Comparison of ENCODE assay signal across 8 cellular contexts in genomic region chr19:1133471-1133929, GRCh38. TPM values are rescaled to one million over a fixed set of nuclear protein-coding genes. Genes with fewer than 3 reads are reported as not detected.
DNase-seq lines count a peak whose midpoint lies in the region; ATAC-seq and TF ChIP-seq lines count a peak whose summit lies in the region.

No MANE protein-coding gene starts in this region.

- no peak overlapping the region for H3K9ac ChIP-seq in PC-3 (ENCODE audit: low read length)

- intact Hi-C loops in PC-3 (cut with micrococcal nuclease) (no loop called here), right lobe of liver (cut with DNase I) (no loop called here), posterior cingulate gyrus (cut with DNase I) (no loop called here)
- intact Hi-C loops in activated T-helper 2 cell treated with anti-CD3 and anti-CD28 coated beads, Interferon-gamma antibody, Interleukin-2, Interleukin-4, amounts not matched to agents 10 μg/mL and 5 μg/mL and 100 μg/mL, durations not matched to agents 14 hours and 24 hours and 36 hours (cut with micrococcal nuclease), result loop anchor here (5.0 kb wide), 4 partner anchors 39 to 109 kb away; partner anchors contain the start of genes ATP5F1D and SBNO2

- ATAC-seq in GM21576 (IDR thresholded peaks at IDR 0.05; ENCODE audit: unreplicated experiment) (peak; percentile 46), PC-3 (peak; percentile 31; the same call in 1 of the 2 replicates), right lobe of liver (peak in 3 of 4 donors; percentile 1 to 38 (median 6))
- peak; percentile 80 for ATAC-seq in stimulated activated effector memory CD8-positive, alpha-beta T cell treated with anti-CD3 and anti-CD28 coated beads, Interleukin-12 subunit alpha, Interleukin-12 subunit beta, amount 100 ng/mL, for 72 hours

- H3K4me1 ChIP-seq in PC-3 (ENCODE audit: insufficient read depth, low read length), result no peaks in the 10 kb centered on the region
- H3K4me1 ChIP-seq in right lobe of liver, result no peaks in the 10 kb centered on the region

- peak overlapping the region; percentile 57 for H3K4me3 Mint-ChIP-seq in activated T-helper 2 cell treated with anti-CD3 and anti-CD28 coated beads, Interferon-gamma antibody, Interleukin-2, Interleukin-4, amounts not matched to agents 10 μg/mL and 5 μg/mL and 100 μg/mL, durations not matched to agents 14 hours and 24 hours and 36 hours (ENCODE audit: low read depth)
- peak overlapping the region; percentile 84 for H3K4me3 Mint-ChIP-seq in stimulated activated effector memory CD8-positive, alpha-beta T cell treated with anti-CD3 and anti-CD28 coated beads, Interleukin-12 subunit alpha, Interleukin-12 subunit beta, amount 100 ng/mL, for 72 hours

- POLR2A ChIA-PET in PC-3 (lab: Charles Lee; ENCODE audit: unreplicated experiment), result interaction anchor here (0.6 kb wide), 1 partner anchor 135 kb away, joined by 3 read pairs; no protein-coding TSS in a partner anchor

- H3K9me3 Mint-ChIP-seq in activated T-helper 2 cell treated with anti-CD3 and anti-CD28 coated beads, Interferon-gamma antibody, Interleukin-2, Interleukin-4, amounts not matched to agents 10 μg/mL and 5 μg/mL and 100 μg/mL, durations not matched to agents 14 hours and 24 hours and 36 hours, result no peaks in the 10 kb centered on the region
- no peaks in the 10 kb centered on the region for H3K9me3 Mint-ChIP-seq in stimulated activated effector memory CD8-positive, alpha-beta T cell treated with anti-CD3 and anti-CD28 coated beads, Interleukin-12 subunit alpha, Interleukin-12 subunit beta, amount 100 ng/mL, for 72 hours

- peaks cover 74% of the 10 kb centered on the region for H3K79me2 ChIP-seq in PC-3 (ENCODE audit: low read length)

- H3F3A ChIP-seq in PC-3 (ENCODE audit: low read length, unreplicated experiment), result no peaks in the 10 kb centered on the region

- BruUV-seq in PC-3 (replicated peaks; lab: Mats Ljungman, UMichigan), result no TSS peak

- no peak overlapping the region for H2AFZ ChIP-seq in PC-3 (ENCODE audit: low read length)

- WGBS in right lobe of liver (ENCODE audit: insufficient coverage, low coverage, low lambda C conversion rate, missing lambda C conversion rate), result no CpG with 5 or more reads among the region's 25 CpGs

- peak; percentile 23 for TF ChIP-seq POLR2A in right lobe of liver (IDR thresholded peaks at IDR 0.05)

- H3K9me2 ChIP-seq in PC-3 (replicated peaks; ENCODE audit: low read length), result no peaks in the 10 kb centered on the region

- no peaks in the 10 kb centered on the region for H3K27me3 Mint-ChIP-seq in activated T-helper 2 cell treated with anti-CD3 and anti-CD28 coated beads, Interferon-gamma antibody, Interleukin-2, Interleukin-4, amounts not matched to agents 10 μg/mL and 5 μg/mL and 100 μg/mL, durations not matched to agents 14 hours and 24 hours and 36 hours (ENCODE audit: low read depth)

- peak overlapping the region; percentile 68 for H3K27ac Mint-ChIP-seq in activated T-helper 2 cell treated with anti-CD3 and anti-CD28 coated beads, Interferon-gamma antibody, Interleukin-2, Interleukin-4, amounts not matched to agents 10 μg/mL and 5 μg/mL and 100 μg/mL, durations not matched to agents 14 hours and 24 hours and 36 hours
- peak overlapping the region; percentile 95 for H3K27ac Mint-ChIP-seq in stimulated activated effector memory CD8-positive, alpha-beta T cell treated with anti-CD3 and anti-CD28 coated beads, Interleukin-12 subunit alpha, Interleukin-12 subunit beta, amount 100 ng/mL, for 72 hours

- H3K36me3 ChIP-seq in PC-3 (ENCODE audit: low read depth, low read length) (no peaks in the 10 kb centered on the region; the same call in 1 of the 2 replicates), right lobe of liver (no peaks in the 10 kb centered on the region)

- CTCF ChIA-PET in PC-3 (lab: Charles Lee), result no interaction called here

- H4K20me1 ChIP-seq in PC-3 (ENCODE audit: low read length), result peaks cover 25% of the 10 kb centered on the region

- no peaks in the 10 kb centered on the region for H3K9me3 ChIP-seq in PC-3 (ENCODE audit: low read length)
- no peaks in the 10 kb centered on the region for H3K9me3 ChIP-seq in right lobe of liver

- H3K4me3 ChIP-seq in PC-3 (ENCODE audit: low read length) (no peak overlapping the region), right lobe of liver (no peak overlapping the region)

- peaks cover 12% of the 10 kb centered on the region for H3K4me1 Mint-ChIP-seq in activated T-helper 2 cell treated with anti-CD3 and anti-CD28 coated beads, Interferon-gamma antibody, Interleukin-2, Interleukin-4, amounts not matched to agents 10 μg/mL and 5 μg/mL and 100 μg/mL, durations not matched to agents 14 hours and 24 hours and 36 hours (ENCODE audit: low read depth)
- peaks cover 48% of the 10 kb centered on the region for H3K4me1 Mint-ChIP-seq in stimulated activated effector memory CD8-positive, alpha-beta T cell treated with anti-CD3 and anti-CD28 coated beads, Interleukin-12 subunit alpha, Interleukin-12 subunit beta, amount 100 ng/mL, for 72 hours

- TF ChIP-seq CTCF in PC-3 (conservative IDR thresholded peaks at IDR 0.05; ENCODE audit: low read depth, low read length), result no peak
- TF ChIP-seq CTCF in right lobe of liver (IDR thresholded peaks at IDR 0.05), result no peak

- H3K36me3 Mint-ChIP-seq in activated T-helper 2 cell treated with anti-CD3 and anti-CD28 coated beads, Interferon-gamma antibody, Interleukin-2, Interleukin-4, amounts not matched to agents 10 μg/mL and 5 μg/mL and 100 μg/mL, durations not matched to agents 14 hours and 24 hours and 36 hours (ENCODE audit: low read depth), result peaks cover 3% of the 10 kb centered on the region
- peaks cover 48% of the 10 kb centered on the region for H3K36me3 Mint-ChIP-seq in stimulated activated effector memory CD8-positive, alpha-beta T cell treated with anti-CD3 and anti-CD28 coated beads, Interleukin-12 subunit alpha, Interleukin-12 subunit beta, amount 100 ng/mL, for 72 hours

- no peak overlapping the region for H3K4me2 ChIP-seq in PC-3 (ENCODE audit: low read length)

- no peak overlapping the region for H3K27ac ChIP-seq in PC-3 (ENCODE audit: low read length)
- H3K27ac ChIP-seq in right lobe of liver, result peak overlapping the region; percentile 69 to 94 (median 84)

- peak; percentile 44 for DNase-seq in AG08395 (ENCODE audit: low spot score)
- DNase-seq in PC-3, result no peak
- peak; percentile 66 for DNase-seq in activated T-helper 2 cell treated with anti-CD3 and anti-CD28 coated beads, Interferon-gamma antibody, Interleukin-2, Interleukin-4, amounts not matched to agents 10 μg/mL and 5 μg/mL and 100 μg/mL, durations not matched to agents 14 hours and 24 hours and 36 hours (ENCODE audit: low spot score)
- DNase-seq in right lobe of liver, result peak in 1 of 3 donors; percentile 60
- DNase-seq in stimulated activated effector memory CD8-positive, alpha-beta T cell treated with anti-CD3 and anti-CD28 coated beads, Interleukin-12 subunit alpha, Interleukin-12 subunit beta, amount 100 ng/mL, for 72 hours (ENCODE audit: low spot score in 2 of 2), result peak; percentile 82 to 95
- no peak for DNase-seq in NCI-H2029 treated with DMSO at 0.1 percent for 48 hours (lab: John Stamatoyannopoulos, UW)
- DNase-seq in posterior cingulate gyrus, result no peak

- no peaks in the 10 kb centered on the region for H3K27me3 ChIP-seq in PC-3 (ENCODE audit: low read length)
- no peaks in the 10 kb centered on the region for H3K27me3 ChIP-seq in right lobe of liver

RNA-seq across cellular contexts. Expression of gene GPX4, which starts 29.7 kb away (rescaled TPM):
- total RNA-seq in PC-3 (2014; rRNA removed) (517 and 644 TPM in 2 replicates), right lobe of liver (100 to 1,000 TPM; 204 to 389 (median 212) TPM)
- 257 TPM in 2 replicates for total RNA-seq in activated T-helper 2 cell treated with anti-CD3 and anti-CD28 coated beads, Interferon-gamma antibody, Interleukin-2, Interleukin-4, amounts not matched to agents 10 μg/mL and 5 μg/mL and 100 μg/mL, durations not matched to agents 14 hours and 24 hours and 36 hours

RNA-seq across cellular contexts. Expression of gene POLR2E, which starts 38.3 kb away (rescaled TPM):
- 335 and 375 TPM in 2 replicates for total RNA-seq in PC-3 (2014; rRNA removed)
- total RNA-seq in activated T-helper 2 cell treated with anti-CD3 and anti-CD28 coated beads, Interferon-gamma antibody, Interleukin-2, Interleukin-4, amounts not matched to agents 10 μg/mL and 5 μg/mL and 100 μg/mL, durations not matched to agents 14 hours and 24 hours and 36 hours, result 260 and 272 TPM in 2 replicates
- 100 to 1,000 TPM; 112 to 256 (median 131) TPM for total RNA-seq in right lobe of liver

RNA-seq across cellular contexts. Expression of gene SBNO2, which starts 40.6 kb away (rescaled TPM):
- 62.4 and 75.0 TPM in 2 replicates for total RNA-seq in PC-3 (2014; rRNA removed)
- 82.8 and 87.0 TPM in 2 replicates for total RNA-seq in activated T-helper 2 cell treated with anti-CD3 and anti-CD28 coated beads, Interferon-gamma antibody, Interleukin-2, Interleukin-4, amounts not matched to agents 10 μg/mL and 5 μg/mL and 100 μg/mL, durations not matched to agents 14 hours and 24 hours and 36 hours
- total RNA-seq in right lobe of liver, result 10 to 100 TPM; 21.5 to 54.4 (median 25.5) TPM

Comparison
In these comparisons a context has a peak if more than half of its experiments do, and no peak if none do; other contexts are left out.
1. DNase-seq: peak in AG08395 (single experiment), activated T-helper 2 cell treated with anti-CD3 and anti-CD28 coated beads, Interferon-gamma antibody, Interleukin-2, Interleukin-4, amounts not matched to agents 10 μg/mL and 5 μg/mL and 100 μg/mL, durations not matched to agents 14 hours and 24 hours and 36 hours (single experiment) and stimulated activated effector memory CD8-positive, alpha-beta T cell treated with anti-CD3 and anti-CD28 coated beads, Interleukin-12 subunit alpha, Interleukin-12 subunit beta, amount 100 ng/mL, for 72 hours (2 of 2); none in PC-3 (single experiment), NCI-H2029 treated with DMSO at 0.1 percent for 48 hours (single experiment) and posterior cingulate gyrus (0 of 10).
2. ATAC-seq: peak in every context shown above with its lines; median percentile 80 in stimulated activated effector memory CD8-positive, alpha-beta T cell treated with anti-CD3 and anti-CD28 coated beads, Interleukin-12 subunit alpha, Interleukin-12 subunit beta, amount 100 ng/mL, for 72 hours; 46 in GM21576; 31 in PC-3; 6 in right lobe of liver.